Comparison of ENCODE assay signal across 22 cellular contexts in the genomic region with DNA sequence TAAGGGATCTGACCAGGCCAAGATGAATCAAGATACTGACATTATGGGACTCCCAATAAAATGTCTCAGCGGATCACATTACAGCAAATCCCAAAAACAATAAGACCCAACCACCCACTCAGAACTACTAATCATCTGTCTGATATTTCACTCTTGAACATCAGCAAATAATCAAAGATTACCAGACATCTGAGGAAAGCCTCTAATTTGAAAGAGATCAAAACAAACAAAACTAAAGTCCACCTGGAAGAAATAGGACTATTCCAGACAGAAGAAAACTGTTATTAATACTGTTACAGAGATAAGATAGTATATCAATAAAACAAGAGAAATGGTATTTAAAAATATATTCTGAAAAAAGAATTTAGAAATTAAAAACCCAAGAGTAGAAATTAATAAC.
"Had no signal": no experiment of that assay in that cellular context is flagged by ENCODE, and none has a peak within 500 bp of the region (broad histone marks: within the 10 kb centered on the region; RNA-seq: fewer than 3 reads in every experiment).

No MANE protein-coding gene starts in this region.

- ATAC-seq: esophagus mucosa; mucosa of descending colon; natural killer cell; pancreas; stimulated activated memory B cell treated with anti-CD40 and anti-IgM and Interleukin-4, amounts not matched to agents 10 μg/mL and 1 μg/mL and 100 μg/mL, for 72 hours had no signal

- H3K9me3 ChIP-seq: heart right ventricle, mucosa of descending colon, pancreas, spleen, testis, tibial nerve had no signal

- H3K27me3 Mint-ChIP-seq: progenitor cell of endocrine pancreas; stimulated activated memory B cell treated with anti-CD40 and anti-IgM and Interleukin-4, amounts not matched to agents 10 μg/mL and 1 μg/mL and 100 μg/mL, for 72 hours; stimulated activated naive CD8-positive, alpha-beta T cell treated with anti-CD3 and anti-CD28 coated beads, Interleukin-15, Interleukin-2, amounts not matched to agents 100 ng/mL and 50 ng/mL, for 24 hours had no signal

- H3K4me2 ChIP-seq: neural progenitor cell had no signal

- H3K27ac ChIP-seq: dorsolateral prefrontal cortex, heart right ventricle, pancreas, spleen, testis, tibial nerve had no signal

- H3K9me3 Mint-ChIP-seq: natural killer cell; neural progenitor cell; stimulated activated memory B cell treated with anti-CD40 and anti-IgM and Interleukin-4, amounts not matched to agents 10 μg/mL and 1 μg/mL and 100 μg/mL, for 72 hours; stimulated activated naive CD8-positive, alpha-beta T cell treated with anti-CD3 and anti-CD28 coated beads, Interleukin-15, Interleukin-2, amounts not matched to agents 100 ng/mL and 50 ng/mL, for 24 hours had no signal

- H3K4me3 ChIP-seq: dorsolateral prefrontal cortex, heart right ventricle, mucosa of descending colon, neural progenitor cell, pancreas, spleen, testis, tibial nerve had no signal

- DNase-seq: cortex of kidney; dorsolateral prefrontal cortex; effector CD8-positive, alpha-beta T cell; heart right ventricle; hypothalamus; kidney glomerular epithelial cell; mucosa of descending colon; natural killer cell; nucleus accumbens; pancreas; right cardiac atrium; spleen; stimulated activated CD4-positive, alpha-beta T cell treated with anti-CD3 and anti-CD28 coated beads, Interleukin-15, amount 100 ng/mL, for 24 hours; stimulated activated CD4-positive, alpha-beta T cell treated with anti-CD3 and anti-CD28 coated beads, Interleukin-1b, Interleukin-23, amount 100 ng/mL, for 48 hours; stimulated activated CD4-positive, alpha-beta T cell treated with anti-CD3 and anti-CD28 coated beads, Interleukin-4, amount 100 ng/mL, for 24 hours; testis had no signal

- H3K4me3 Mint-ChIP-seq: natural killer cell; neural progenitor cell; stimulated activated memory B cell treated with anti-CD40 and anti-IgM and Interleukin-4, amounts not matched to agents 10 μg/mL and 1 μg/mL and 100 μg/mL, for 72 hours; stimulated activated naive CD8-positive, alpha-beta T cell treated with anti-CD3 and anti-CD28 coated beads, Interleukin-15, Interleukin-2, amounts not matched to agents 100 ng/mL and 50 ng/mL, for 24 hours had no signal

- H3K9ac ChIP-seq: neural progenitor cell had no signal

- H3K27ac Mint-ChIP-seq: natural killer cell; neural progenitor cell; stimulated activated memory B cell treated with anti-CD40 and anti-IgM and Interleukin-4, amounts not matched to agents 10 μg/mL and 1 μg/mL and 100 μg/mL, for 72 hours; stimulated activated naive CD8-positive, alpha-beta T cell treated with anti-CD3 and anti-CD28 coated beads, Interleukin-15, Interleukin-2, amounts not matched to agents 100 ng/mL and 50 ng/mL, for 24 hours had no signal

- H3K36me3 Mint-ChIP-seq: natural killer cell had no signal

- H2AFZ ChIP-seq: neural progenitor cell had no signal

- H3K4me1 Mint-ChIP-seq: natural killer cell, neural progenitor cell had no signal

- H3K36me3 ChIP-seq: neural progenitor cell, pancreas had no signal

- H3K4me1 ChIP-seq: neural progenitor cell, pancreas, spleen, testis, tibial nerve had no signal

- H3K27me3 ChIP-seq: dorsolateral prefrontal cortex, heart right ventricle, neural progenitor cell, pancreas, spleen, testis, tibial nerve had no signal
